Comparison of ENCODE assay signal across 10 cellular contexts in the genomic region with DNA sequence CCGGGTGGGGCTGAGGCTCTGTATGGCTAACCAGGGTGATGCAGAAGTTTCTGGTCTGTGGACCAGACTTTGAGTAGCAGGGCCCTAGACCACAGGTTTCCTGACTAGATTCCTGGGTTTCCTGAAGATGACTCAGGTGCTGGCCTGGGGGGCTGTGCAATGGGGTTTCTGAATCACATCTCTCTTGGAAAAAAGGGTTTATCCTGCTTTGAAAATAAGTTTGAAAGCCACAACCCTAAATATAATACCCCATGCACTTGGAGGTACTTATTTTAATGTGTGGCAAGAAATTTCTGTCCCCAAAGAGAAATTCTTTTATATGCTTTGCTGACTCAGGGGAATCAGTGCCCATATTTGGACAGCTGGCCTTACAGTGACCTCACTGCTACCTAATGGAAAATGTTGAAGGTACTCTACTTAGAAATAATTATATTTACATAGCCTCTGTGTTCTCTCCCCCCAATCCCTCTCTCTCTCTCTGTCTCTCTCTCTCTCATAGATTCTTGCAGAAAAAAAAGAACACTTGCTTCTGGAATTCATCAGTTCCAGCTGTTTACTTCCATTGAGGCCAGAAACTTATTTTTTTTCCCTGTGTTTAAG.
DNase-seq lines count a peak whose midpoint lies in the region; ATAC-seq and TF ChIP-seq lines count a peak whose summit lies in the region.
"Had no signal": no experiment of that assay in that cellular context is flagged by ENCODE, and none has a peak within 500 bp of the region (broad histone marks: within the 10 kb centered on the region; RNA-seq: fewer than 3 reads in every experiment).

No MANE protein-coding gene starts in this region.

- no peaks in the 10 kb centered on the region for H3K9me3 ChIP-seq in HEK293 (ENCODE audit: control insufficient read depth, insufficient read depth, low read depth, low read length)

- H3K27ac ChIP-seq in HEK293 (ENCODE audit: extremely low read depth, low read depth, low read length), result no peak overlapping the region

- H3K4me3 ChIP-seq in HEK293 (ENCODE audit: low read depth, low read length) (no peak overlapping the region), H7 (ENCODE audit: insufficient read depth, low read depth, low read length) (no peak overlapping the region)

- no peaks in the 10 kb centered on the region for H3K36me3 Mint-ChIP-seq in activated naive CD8-positive, alpha-beta T cell treated with anti-CD3 and anti-CD28 coated beads, Interleukin-2, amount 50 U/mL, for 24 hours (ENCODE audit: low read depth)

- no peaks in the 10 kb centered on the region for H3K27me3 Mint-ChIP-seq in activated naive CD8-positive, alpha-beta T cell treated with anti-CD3 and anti-CD28 coated beads, Interleukin-2, amount 50 U/mL, for 24 hours

- peak; percentile 58 for ATAC-seq in activated naive CD8-positive, alpha-beta T cell treated with anti-CD3 and anti-CD28 coated beads, Interleukin-2, amount 50 U/mL, for 24 hours
- no peak for ATAC-seq in GM18520 (IDR thresholded peaks at IDR 0.05; ENCODE audit: unreplicated experiment)

- peaks cover 4% of the 10 kb centered on the region; the same call in 1 of the 2 replicates for H3K27me3 ChIP-seq in H7 (ENCODE audit: control insufficient read depth, insufficient read depth, low read length)

- H3K36me3 ChIP-seq in HEK293 (ENCODE audit: control insufficient read depth in 2 of 2, insufficient read depth in 1 of 2, low read length in 2 of 2) (no peaks in the 10 kb centered on the region), H7 (replicated peaks; ENCODE audit: control insufficient read depth, insufficient read depth, low read length) (no peaks in the 10 kb centered on the region)

- no peaks in the 10 kb centered on the region for H3K9me3 Mint-ChIP-seq in activated naive CD8-positive, alpha-beta T cell treated with anti-CD3 and anti-CD28 coated beads, Interleukin-2, amount 50 U/mL, for 24 hours
- H3K9me3 Mint-ChIP-seq: T-helper 1 cell treated with Interleukin-12 subunit alpha and Interleukin-12 subunit beta and Interleukin-4 antibody, amounts not matched to agents 30 μg/mL and 1 μg/mL, for 36 hours had no signal

- H3K4me3 Mint-ChIP-seq in activated naive CD8-positive, alpha-beta T cell treated with anti-CD3 and anti-CD28 coated beads, Interleukin-2, amount 50 U/mL, for 24 hours, result no peak overlapping the region
- H3K4me3 Mint-ChIP-seq: T-helper 1 cell treated with Interleukin-12 subunit alpha and Interleukin-12 subunit beta and Interleukin-4 antibody, amounts not matched to agents 30 μg/mL and 1 μg/mL, for 36 hours had no signal

- peaks cover 2% of the 10 kb centered on the region; the same call in 1 of the 2 replicates for H3K4me1 ChIP-seq in HEK293 (ENCODE audit: control insufficient read depth, insufficient read depth, low read length)

- TF ChIP-seq CTCF in HEK293 (tag by site-specific recombination; IDR thresholded peaks at IDR 0.05), result no peak

- POLR2A ChIA-PET in HEK293 (lab: Yijun Ruan, JAX), result no interaction called here

- DNase-seq in AG20443 (ENCODE audit: low spot score), result peak; percentile 68
- DNase-seq in activated naive CD8-positive, alpha-beta T cell treated with anti-CD3 and anti-CD28 coated beads, Interleukin-2, amount 50 U/mL, for 24 hours, result no peak
- DNase-seq in left kidney (ENCODE audit: low read depth, low spot score), result peak; percentile 60
- no peak for DNase-seq in foreskin melanocyte
- DNase-seq in NCI-H2081 treated with DMSO at 0.1 percent for 48 hours (lab: John Stamatoyannopoulos, UW), result no peak
- DNase-seq in H7, result no peak
- DNase-seq: NCI-H2029 treated with DMSO at 0.1 percent for 48 hours had no signal

- peaks cover 29% of the 10 kb centered on the region for H3K4me1 Mint-ChIP-seq in activated naive CD8-positive, alpha-beta T cell treated with anti-CD3 and anti-CD28 coated beads, Interleukin-2, amount 50 U/mL, for 24 hours

- CTCF ChIA-PET in HEK293 (lab: Yijun Ruan, JAX), result no interaction called here

- H3K27ac Mint-ChIP-seq in activated naive CD8-positive, alpha-beta T cell treated with anti-CD3 and anti-CD28 coated beads, Interleukin-2, amount 50 U/mL, for 24 hours, result no peak overlapping the region

TF ChIP-seq in HEK293, 187 proteins besides CTCF, POLR2A, EP300 and RAD21:
- TF ChIP-seq ZNF501 (tag by site-specific recombination; IDR thresholded peaks at IDR 0.05), result no peak
- TF ChIP-seq ZNF629 (tag by site-specific recombination; IDR thresholded peaks at IDR 0.05), result peak; percentile 41; the same call in 1 of the 2 replicates
- peak; percentile 14; the same call in 1 of the 2 replicates for TF ChIP-seq ZBTB21 (tag by site-specific recombination; IDR thresholded peaks at IDR 0.05)

Comparison
In these comparisons a context has a peak if more than half of its experiments do, and no peak if none do; other contexts are left out.
1. DNase-seq: peak in AG20443 (single experiment) and left kidney (single experiment); none in activated naive CD8-positive, alpha-beta T cell treated with anti-CD3 and anti-CD28 coated beads, Interleukin-2, amount 50 U/mL, for 24 hours (single experiment), foreskin melanocyte (single experiment), NCI-H2081 treated with DMSO at 0.1 percent for 48 hours (single experiment) and H7 (single experiment).